Comparison of ENCODE assay signal across 12 cellular contexts in the genomic region with DNA sequence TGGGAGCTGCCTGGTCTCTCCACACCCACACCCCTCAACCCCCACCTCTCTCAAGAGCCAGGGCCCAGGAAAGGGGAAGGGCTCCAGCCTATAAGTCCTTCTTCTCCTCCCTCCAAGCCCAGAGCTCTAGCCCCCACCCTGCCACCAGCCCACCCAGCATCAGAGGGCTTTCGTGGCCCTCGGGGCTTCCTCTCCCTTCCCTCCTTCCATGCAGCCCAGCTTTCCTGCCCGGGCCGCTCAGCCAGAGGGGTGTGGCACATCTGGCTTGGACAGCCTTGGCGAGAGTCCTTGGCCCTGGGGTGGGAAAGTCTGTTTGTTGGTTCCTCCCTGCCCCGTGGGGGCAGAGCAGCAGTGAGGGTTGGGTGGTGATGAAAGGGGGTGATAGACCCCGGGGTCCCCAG. TPM values are rescaled to one million over a fixed set of nuclear protein-coding genes. Genes with fewer than 3 reads are reported as not detected.
DNase-seq lines count a peak whose midpoint lies in the region; ATAC-seq, FAIRE-seq and TF ChIP-seq lines count a peak whose summit lies in the region.
"Had no signal": no experiment of that assay in that cellular context is flagged by ENCODE, and none has a peak within 500 bp of the region (broad histone marks: within the 10 kb centered on the region; RNA-seq: fewer than 3 reads in every experiment).

No MANE protein-coding gene starts in this region.

- H3K4me1 Mint-ChIP-seq in activated naive CD8-positive, alpha-beta T cell treated with anti-CD3 and anti-CD28 coated beads for 36 hours = no peaks in the 10 kb centered on the region

- TF ChIP-seq CTCF in coronary artery (IDR thresholded peaks at IDR 0.05) (no peak), kidney (IDR thresholded peaks at IDR 0.05; ENCODE audit: borderline replicate concordance, extremely low read depth, insufficient read depth) (no peak), stomach (IDR thresholded peaks at IDR 0.05) (no peak)

- no peaks in the 10 kb centered on the region for H3K36me3 Mint-ChIP-seq in activated naive CD8-positive, alpha-beta T cell treated with anti-CD3 and anti-CD28 coated beads for 36 hours

- no peak for TF ChIP-seq EP300 in stomach (IDR thresholded peaks at IDR 0.05)

- no peak overlapping the region for H3K4me3 Mint-ChIP-seq in activated naive CD8-positive, alpha-beta T cell treated with anti-CD3 and anti-CD28 coated beads for 36 hours

- intact Hi-C loops in kidney (cut with DNase I) (loop anchor here (10.0 kb wide), 1 partner anchor 101 kb away; no protein-coding TSS in a partner anchor), stomach (cut with DNase I; ENCODE audit: low total_unique reads) (no loop called here)

- no peak for FAIRE-seq in kidney (lab: Jason Lieb, UNC)
- FAIRE-seq: endothelial cell of umbilical vein had no signal

- WGBS in stomach, 5 donors = 0 to 20% (median 8%) methylated on average over 4 to 7 of the region's 7 CpGs

- TF ChIP-seq POLR2A in stomach (IDR thresholded peaks at IDR 0.05) = no peak

- no peak overlapping the region for H3K9ac ChIP-seq in kidney (ENCODE audit: low read length in 2 of 2)

- no peak overlapping the region for H3K27ac Mint-ChIP-seq in activated naive CD8-positive, alpha-beta T cell treated with anti-CD3 and anti-CD28 coated beads for 36 hours

- DNase-seq in H7 = peak; percentile 57
- DNase-seq in coronary artery (ENCODE audit: low spot score) = no peak
- DNase-seq in kidney = peak; percentile 77
- DNase-seq in stomach = peak; percentile 47
- DNase-seq in UCSD-AML1 (lab: John Stamatoyannopoulos, UW; ENCODE audit: unreplicated experiment) = no peak
- no peak for DNase-seq in cerebellar cortex (ENCODE audit: low spot score)
- no peak for DNase-seq in activated naive CD8-positive, alpha-beta T cell treated with anti-CD3 and anti-CD28 coated beads for 36 hours
- DNase-seq: activated CD8-positive, alpha-beta memory T cell treated with anti-CD3 and anti-CD28 coated beads for 24 hours; NCI-H1092 treated with DMSO at 0.1 percent for 48 hours; T-helper 1 cell had no signal

- H3K4me1 ChIP-seq in kidney (ENCODE audit: control insufficient read depth in 1 of 2, insufficient read depth in 1 of 2, low read depth in 1 of 2, low read length in 2 of 2) = peaks cover 0 to 6% of the 10 kb centered on the region in 2 donors
- H3K4me1 ChIP-seq in stomach = peaks cover 29 to 45% (median 37%) of the 10 kb centered on the region in 4 donors

- no peaks in the 10 kb centered on the region for H3K9me3 Mint-ChIP-seq in activated naive CD8-positive, alpha-beta T cell treated with anti-CD3 and anti-CD28 coated beads for 36 hours

- H3K27ac ChIP-seq in coronary artery (peak overlapping the region; percentile 53 to 91), kidney (ENCODE audit: low read depth in 2 of 2, low read length in 2 of 2) (no peak overlapping the region), stomach (peak overlapping the region in 4 of 5 donors; percentile 16 to 66 (median 53))

- H3K36me3 ChIP-seq in H7 (replicated peaks; ENCODE audit: control insufficient read depth, insufficient read depth, low read length) (no peaks in the 10 kb centered on the region), kidney (ENCODE audit: control insufficient read depth in 1 of 2, insufficient read depth in 2 of 2, low read length in 2 of 2) (no peaks in the 10 kb centered on the region), stomach (no peaks in the 10 kb centered on the region)

- H3K4me3 ChIP-seq in H7 (ENCODE audit: insufficient read depth, low read depth, low read length) (no peak overlapping the region), coronary artery (peak overlapping the region; percentile 50), kidney (ENCODE audit: low read length in 2 of 2) (no peak overlapping the region), stomach (no peak overlapping the region)

- no peak for ATAC-seq in HG02981 (IDR thresholded peaks at IDR 0.05; ENCODE audit: unreplicated experiment)

- H3K27me3 ChIP-seq in H7 (ENCODE audit: control insufficient read depth, insufficient read depth, low read length) (no peaks in the 10 kb centered on the region; the same call in 1 of the 2 replicates), stomach (no peaks in the 10 kb centered on the region)

- H3K9me3 ChIP-seq in kidney (ENCODE audit: control insufficient read depth in 1 of 2, low read length in 2 of 2) (no peaks in the 10 kb centered on the region), stomach (no peaks in the 10 kb centered on the region)

- H3K27me3 Mint-ChIP-seq in activated naive CD8-positive, alpha-beta T cell treated with anti-CD3 and anti-CD28 coated beads for 36 hours = peaks cover 4% of the 10 kb centered on the region

RNA-seq across cellular contexts. Expression of gene TNS1, which starts 7.1 kb away (rescaled TPM):
- 3.1 and 3.8 TPM in 2 replicates for total RNA-seq in H7 (2014; rRNA removed; shearing (Covaris generic))
- total RNA-seq in kidney = 471 TPM
- 44.8 TPM for polyA plus RNA-seq in kidney (ENCODE audit: insufficient read depth, low read depth, low replicate concordance)
- total RNA-seq in stomach = 100 to 1,000 TPM; 145 to 682 (median 198) TPM
- 10 to 100 TPM; 18.5 to 44.9 (median 33.2) TPM for polyA plus RNA-seq in stomach
- 1 to 10 TPM in 1 of 2 experiments, under 1 TPM in 1; 0.89 to 1.4 TPM for total RNA-seq in activated naive CD8-positive, alpha-beta T cell treated with anti-CD3 and anti-CD28 coated beads for 36 hours

Comparison
In these comparisons a context has a peak if more than half of its experiments do, and no peak if none do; other contexts are left out.
1. DNase-seq: peak in H7 (single experiment), kidney (single experiment) and stomach (single experiment); none in coronary artery (single experiment), UCSD-AML1 (single experiment), cerebellar cortex (single experiment) and activated naive CD8-positive, alpha-beta T cell treated with anti-CD3 and anti-CD28 coated beads for 36 hours (single experiment).
2. H3K27ac ChIP-seq: peak in coronary artery (2 of 2) and stomach (4 of 5); none in kidney (0 of 2).
3. RNA of gene TNS1, which starts 7.1 kb away (total RNA-seq): 471 TPM in kidney (single experiment) and 145 to 682 TPM in stomach; 3.1 to 3.8 TPM in H7 and 0.89 to 1.4 TPM in activated naive CD8-positive, alpha-beta T cell treated with anti-CD3 and anti-CD28 coated beads for 36 hours; every median in the first group is over 10 times any median in the second.